In genomic region chr2:223721746-223722145, GRCh38 we compare ENCODE assay signal across 25 cellular contexts.
DNase-seq lines count a peak whose midpoint lies in the region; ATAC-seq, FAIRE-seq and TF ChIP-seq lines count a peak whose summit lies in the region.
"Had no signal": no experiment of that assay in that cellular context is flagged by ENCODE, and none has a peak within 500 bp of the region (broad histone marks: within the 10 kb centered on the region; RNA-seq: fewer than 3 reads in every experiment).

No MANE protein-coding gene starts in this region.

- H3K27me3 ChIP-seq in A673 (replicated peaks; ENCODE audit: insufficient read depth, low read depth, low read length, poor library complexity), result no peaks in the 10 kb centered on the region
- H3K27me3 ChIP-seq: BE2C, BLaER1 had no signal

- peak overlapping the region in 2 of 3 experiments; percentile 50 to 55 for H3K27ac Mint-ChIP-seq in nephron
- no peak overlapping the region for H3K27ac Mint-ChIP-seq in activated naive CD8-positive, alpha-beta T cell treated with anti-CD3 and anti-CD28 coated beads, Interleukin-2, amount 50 U/mL, for 24 hours
- H3K27ac Mint-ChIP-seq: CD14-positive monocyte; CD4-positive, alpha-beta memory T cell; CD4-positive, CD25-positive, alpha-beta regulatory T cell; CD8-positive, alpha-beta memory T cell had no signal

- intact Hi-C loops in A673 (cut with micrococcal nuclease; ENCODE audit: unreplicated experiment), result loop anchor here (10.0 kb wide), 1 partner anchor 677 kb away; no protein-coding TSS in a partner anchor

- CTCF ChIA-PET in A673 (lab: Charles Lee), result interaction anchor here (1.4 kb wide), 1 partner anchor 138 kb away, joined by 5 read pairs; no protein-coding TSS in a partner anchor

- no TSS peak for BruUV-seq in A673 (replicated peaks; lab: Mats Ljungman, UMichigan)

- peaks cover 36% of the 10 kb centered on the region for H3K4me1 Mint-ChIP-seq in nephron
- no peaks in the 10 kb centered on the region for H3K4me1 Mint-ChIP-seq in activated naive CD8-positive, alpha-beta T cell treated with anti-CD3 and anti-CD28 coated beads, Interleukin-2, amount 50 U/mL, for 24 hours
- H3K4me1 Mint-ChIP-seq: CD14-positive monocyte; CD4-positive, alpha-beta memory T cell; CD4-positive, CD25-positive, alpha-beta regulatory T cell; CD8-positive, alpha-beta memory T cell had no signal

- H3K27me3 Mint-ChIP-seq in nephron (ENCODE audit: low read depth), result peaks cover 4% of the 10 kb centered on the region
- H3K27me3 Mint-ChIP-seq in activated naive CD8-positive, alpha-beta T cell treated with anti-CD3 and anti-CD28 coated beads, Interleukin-2, amount 50 U/mL, for 24 hours, result peaks cover 4% of the 10 kb centered on the region

- peak overlapping the region; percentile 51 for H3K27ac ChIP-seq in A673 (ENCODE audit: low read depth, low read length, poor library complexity, severe bottlenecking)
- H3K27ac ChIP-seq: 22Rv1, BLaER1 had no signal

- peak overlapping the region; percentile 63 for H3K4me3 ChIP-seq in A673 (ENCODE audit: low read depth, low read length, poor library complexity, severe bottlenecking)
- H3K4me3 ChIP-seq: A549, BLaER1 had no signal

- peaks cover 41% of the 10 kb centered on the region for H3K36me3 ChIP-seq in A673 (ENCODE audit: insufficient read depth, low read length, poor library complexity, severe bottlenecking)
- H3K36me3 ChIP-seq: BE2C, BLaER1 had no signal

- H3K9me3 Mint-ChIP-seq in nephron, result peaks cover 17% of the 10 kb centered on the region
- no peaks in the 10 kb centered on the region for H3K9me3 Mint-ChIP-seq in activated naive CD8-positive, alpha-beta T cell treated with anti-CD3 and anti-CD28 coated beads, Interleukin-2, amount 50 U/mL, for 24 hours

- peaks cover 45% of the 10 kb centered on the region for H3K4me1 ChIP-seq in A673 (ENCODE audit: insufficient read depth, low read length, poor library complexity, severe bottlenecking)

- POLR2A ChIA-PET in A673 (lab: Charles Lee; ENCODE audit: low non-redundant PET), result interaction anchor here (0.5 to 0.7 kb wide), 6 partner anchors 10 to 788 kb away, joined by 3 to 4 read pairs (median 4); no protein-coding TSS in a partner anchor

- DNase-seq in DMS53 (lab: John Stamatoyannopoulos, UW) (peak; percentile 25), DMS53 treated with DMSO at 0.1 percent for 48 hours (lab: John Stamatoyannopoulos, UW; ENCODE audit: unreplicated experiment) (no peak), A673 (ENCODE audit: low spot score) (peak; percentile 63), NCI-H187 treated with DMSO at 0.1 percent for 48 hours (lab: John Stamatoyannopoulos, UW) (no peak)
- no peak for DNase-seq in activated naive CD8-positive, alpha-beta T cell treated with anti-CD3 and anti-CD28 coated beads, Interleukin-2, amount 50 U/mL, for 24 hours
- DNase-seq: ACHN; BE2C; C1 segment of cervical spinal cord; CD4-positive, alpha-beta memory T cell; CD4-positive, CD25-positive, alpha-beta regulatory T cell; CD8-positive, alpha-beta memory T cell; COR-L47; DMS 273 treated with DMSO at 0.1 percent for 48 hours; DMS153; DMS79; GF-D8 had no signal

- H3K4me3 Mint-ChIP-seq in nephron, result no peak overlapping the region
- H3K4me3 Mint-ChIP-seq in activated naive CD8-positive, alpha-beta T cell treated with anti-CD3 and anti-CD28 coated beads, Interleukin-2, amount 50 U/mL, for 24 hours, result no peak overlapping the region
- H3K4me3 Mint-ChIP-seq: CD14-positive monocyte; CD4-positive, alpha-beta memory T cell; CD4-positive, CD25-positive, alpha-beta regulatory T cell; CD8-positive, alpha-beta memory T cell had no signal

- FAIRE-seq in TTC549 (lab: Jason Lieb, UNC), result peak; percentile 26
- FAIRE-seq: A549, G401.6, GM12891 had no signal

- H3K36me3 Mint-ChIP-seq in nephron (ENCODE audit: low read depth), result peaks cover 24% of the 10 kb centered on the region
- no peaks in the 10 kb centered on the region for H3K36me3 Mint-ChIP-seq in activated naive CD8-positive, alpha-beta T cell treated with anti-CD3 and anti-CD28 coated beads, Interleukin-2, amount 50 U/mL, for 24 hours (ENCODE audit: low read depth)
- H3K36me3 Mint-ChIP-seq: CD14-positive monocyte; CD4-positive, alpha-beta memory T cell; CD4-positive, CD25-positive, alpha-beta regulatory T cell had no signal

- H3K9me3 ChIP-seq in A673 (ENCODE audit: low read depth, low read length, poor library complexity, severe bottlenecking), result peaks cover 6% of the 10 kb centered on the region
- H3K9me3 ChIP-seq: BE2C had no signal

- TF ChIP-seq CTCF in A673 (conservative IDR thresholded peaks at IDR 0.05; ENCODE audit: low read depth, low read length) (no peak), nephron (IDR thresholded peaks at IDR 0.05; ENCODE audit: unreplicated experiment in 3 of 3) (no peak)

- no peak for ATAC-seq in GM18858 (IDR thresholded peaks at IDR 0.05; ENCODE audit: unreplicated experiment)
- no peak for ATAC-seq in activated naive CD8-positive, alpha-beta T cell treated with anti-CD3 and anti-CD28 coated beads, Interleukin-2, amount 50 U/mL, for 24 hours
- ATAC-seq: A549 had no signal

Comparison
In these comparisons a context has a peak if more than half of its experiments do, and no peak if none do; other contexts are left out.
1. DNase-seq: peak in DMS53 (single experiment) and A673 (single experiment); none in DMS53 treated with DMSO at 0.1 percent for 48 hours (single experiment), activated naive CD8-positive, alpha-beta T cell treated with anti-CD3 and anti-CD28 coated beads, Interleukin-2, amount 50 U/mL, for 24 hours (single experiment) and NCI-H187 treated with DMSO at 0.1 percent for 48 hours (single experiment).